In the genomic region with DNA sequence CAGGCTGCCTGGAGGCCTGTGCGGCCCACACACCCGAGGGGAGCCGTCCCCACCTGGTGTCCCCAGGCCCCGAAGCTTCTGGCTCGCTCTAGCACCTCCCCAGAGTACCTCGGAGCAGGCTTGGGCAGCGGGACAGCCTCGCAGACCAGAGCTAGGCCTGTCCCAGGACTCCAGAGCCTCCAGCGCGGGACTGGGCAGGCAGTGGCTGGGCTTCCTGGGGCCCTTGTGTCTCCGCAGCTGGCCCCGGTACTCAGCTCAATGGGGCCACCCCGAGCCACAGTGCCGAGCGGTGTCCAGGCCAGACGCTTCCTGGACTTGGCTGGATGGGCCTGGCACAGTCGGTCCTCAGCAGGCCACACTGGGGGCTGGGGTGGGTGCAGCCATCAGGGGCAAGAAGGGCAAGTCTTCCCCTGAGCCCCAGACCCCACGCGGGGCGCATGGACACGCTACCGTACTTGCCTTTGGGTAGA, we compare ENCODE assay signal across 22 cellular contexts. TPM values are rescaled to one million over a fixed set of nuclear protein-coding genes. Genes with fewer than 3 reads are reported as not detected.
DNase-seq lines count a peak whose midpoint lies in the region; ATAC-seq, FAIRE-seq and TF ChIP-seq lines count a peak whose summit lies in the region.
"Had no signal": no experiment of that assay in that cellular context is flagged by ENCODE, and none has a peak within 500 bp of the region (broad histone marks: within the 10 kb centered on the region; RNA-seq: fewer than 3 reads in every experiment).

No MANE protein-coding gene starts in this region.

- H3K36me3 Mint-ChIP-seq in WTC11 (no peaks in the 10 kb centered on the region), T-cell (no peaks in the 10 kb centered on the region)
- H3K36me3 Mint-ChIP-seq: CD4-positive, CD25-positive, alpha-beta regulatory T cell had no signal

- no peak for TF ChIP-seq RAD21 in HepG2 (CRISPR knock-in tag; IDR thresholded peaks at IDR 0.05)

- no peaks in the 10 kb centered on the region for H3K36me3 ChIP-seq in HepG2 (replicated peaks in 1 of 2; ENCODE audit: control insufficient read depth in 1 of 2, insufficient read depth in 2 of 2, low read length in 2 of 2)
- no peaks in the 10 kb centered on the region for H3K36me3 ChIP-seq in right lobe of liver
- no peaks in the 10 kb centered on the region for H3K36me3 ChIP-seq in kidney (ENCODE audit: control insufficient read depth in 1 of 2, insufficient read depth in 2 of 2, low read length in 2 of 2)
- no peaks in the 10 kb centered on the region for H3K36me3 ChIP-seq in lower lobe of right lung
- H3K36me3 ChIP-seq: BLaER1, MG63 had no signal

- H3K9me3 ChIP-seq in HepG2 (ENCODE audit: low read length), result no peaks in the 10 kb centered on the region
- no peaks in the 10 kb centered on the region for H3K9me3 ChIP-seq in right lobe of liver
- no peaks in the 10 kb centered on the region for H3K9me3 ChIP-seq in kidney (ENCODE audit: control insufficient read depth in 1 of 2, low read length in 2 of 2)
- H3K9me3 ChIP-seq in lower lobe of right lung, result no peaks in the 10 kb centered on the region
- H3K9me3 ChIP-seq: BLaER1, MG63 had no signal

- intact Hi-C loops in HepG2 (cut with micrococcal nuclease; ENCODE audit: unreplicated experiment) (no loop called here), right lobe of liver (cut with DNase I) (no loop called here), kidney (cut with DNase I) (no loop called here), lower lobe of right lung (cut with DNase I) (no loop called here)

- peak overlapping the region; percentile 58; the same call in 1 of the 2 replicates for H3K4me2 ChIP-seq in HepG2 (ENCODE audit: low read depth, low read length)
- H3K4me2 ChIP-seq: PC-9 had no signal

- H3K27ac Mint-ChIP-seq in WTC11, result 0 out of 2 replicates have a peak overlapping the region, but pooled peaks have one; percentile 36
- H3K27ac Mint-ChIP-seq in T-cell, result no peak overlapping the region

- CTCF ChIA-PET in HepG2 (lab: Yijun Ruan, JAX; ENCODE audit: low intra/inter-chr PET ratio, low total read pairs) (no interaction called here), WTC11 (lab: Charles Lee) (interaction anchor here (0.5 to 2.1 kb wide), 3 partner anchors 11 to 28 kb away, joined by 3 to 8 read pairs (median 5); partner anchors contain the start of gene UBE2J2), T-cell (lab: Charles Lee) (no interaction called here)

- H3K27me3 Mint-ChIP-seq in WTC11 (ENCODE audit: low read depth), result no peaks in the 10 kb centered on the region
- peaks cover 0 to 2% of the 10 kb centered on the region in 2 donors for H3K27me3 Mint-ChIP-seq in T-cell
- H3K27me3 Mint-ChIP-seq: CD4-positive, CD25-positive, alpha-beta regulatory T cell had no signal

- 40% methylated on average over 3 of the region's 22 CpGs for WGBS in HepG2 (ENCODE audit: low lambda C conversion rate)
- WGBS in right lobe of liver (ENCODE audit: insufficient coverage, low coverage, low lambda C conversion rate, missing lambda C conversion rate), result 90% methylated on average over 2 of the region's 22 CpGs

- no peak for TF ChIP-seq EP300 in HepG2 (IDR thresholded peaks at IDR 0.05; ENCODE audit: low read depth in 2 of 2, low read length in 2 of 2)
- TF ChIP-seq EP300 in HepG2 (CRISPR knock-in tag; IDR thresholded peaks at IDR 0.05; ENCODE audit: borderline replicate concordance), result no peak

- no peak overlapping the region for H2AFZ ChIP-seq in HepG2 (ENCODE audit: low read length)
- H2AFZ ChIP-seq: PC-9 had no signal

- H3K9ac ChIP-seq in HepG2 (ENCODE audit: insufficient read depth, low read depth, low read length) (no peak overlapping the region), kidney (ENCODE audit: low read length in 2 of 2) (no peak overlapping the region)
- H3K9ac ChIP-seq: BLaER1 had no signal

- ATAC-seq in HepG2 (peak; percentile 2), right lobe of liver (no peak), WTC11 (peak; percentile 15; the same call in 1 of the 2 replicates), T-cell (replicated peaks in 1 of 4) (no peak), lower lobe of right lung (no peak), GM21423 (IDR thresholded peaks at IDR 0.05; ENCODE audit: unreplicated experiment) (no peak), GM18519 (IDR thresholded peaks at IDR 0.05; ENCODE audit: low FRiP score, unreplicated experiment) (no peak)

- no peaks in the 10 kb centered on the region for H4K20me1 ChIP-seq in HepG2 (ENCODE audit: insufficient read depth, low read length)
- H4K20me1 ChIP-seq: BLaER1 had no signal

- H3K4me1 Mint-ChIP-seq in WTC11 (no peaks in the 10 kb centered on the region), T-cell (peaks cover 0 to 2% (median 0%) of the 10 kb centered on the region in 3 donors)
- H3K4me1 Mint-ChIP-seq: CD4-positive, CD25-positive, alpha-beta regulatory T cell had no signal

- H3K4me3 Mint-ChIP-seq in WTC11 (no peak overlapping the region), T-cell (no peak overlapping the region)

- DNase-seq in HepG2 (ENCODE audit: low spot score), result no peak
- DNase-seq in right lobe of liver, result no peak
- DNase-seq in WTC11 (ENCODE audit: low spot score), result peak; percentile 18
- DNase-seq in kidney, result peak; percentile 74
- no peak for DNase-seq in T-cell
- DNase-seq in lower lobe of right lung, result no peak
- DNase-seq: 8988T; CD4-positive, CD25-positive, alpha-beta regulatory T cell; GOT3; KG1; MG63; NCI-H2029; NCI-H2227 treated with DMSO at 0.1 percent for 48 hours; NCI-H526 treated with DMSO at 0.1 percent for 48 hours; PC-9; RPMI8226; SIG-M5 had no signal

- H3K27ac ChIP-seq in HepG2 (ENCODE audit: extremely low read length, insufficient read depth, low read length) (no peak overlapping the region), right lobe of liver (no peak overlapping the region), kidney (ENCODE audit: low read depth in 2 of 2, low read length in 2 of 2) (no peak overlapping the region), lower lobe of right lung (no peak overlapping the region)
- H3K27ac ChIP-seq: BLaER1, PC-9, SK-N-MC had no signal

- H3K27me3 ChIP-seq in HepG2 (ENCODE audit: control insufficient read depth in 1 of 2, insufficient read depth in 2 of 2, low read length in 2 of 2) (peaks cover 0 to 2% of the 10 kb centered on the region in 2 experiments; a peak in 1 of 5 replicates), right lobe of liver (no peaks in the 10 kb centered on the region), lower lobe of right lung (ENCODE audit: low read depth) (peaks cover 29% of the 10 kb centered on the region)
- H3K27me3 ChIP-seq: BLaER1, MG63 had no signal

- BruUV-seq in HepG2 (replicated peaks; lab: Mats Ljungman, UMichigan), result no TSS peak

- in situ Hi-C loops in HepG2 (cut with HindIII; ENCODE audit: extremely low pct_ligation_motif_present, low pct_unique_long_range_greater_than_20kb), result no loop called here

- no peak for TF ChIP-seq CTCF in HepG2 (CRISPR knock-in tag; IDR thresholded peaks at IDR 0.05)
- no peak for TF ChIP-seq CTCF in right lobe of liver (IDR thresholded peaks at IDR 0.05)
- TF ChIP-seq CTCF in WTC11 (IDR thresholded peaks at IDR 0.05), result no peak
- TF ChIP-seq CTCF in kidney (IDR thresholded peaks at IDR 0.05; ENCODE audit: borderline replicate concordance, extremely low read depth, insufficient read depth), result no peak
- no peak for TF ChIP-seq CTCF in lower lobe of right lung (IDR thresholded peaks at IDR 0.05)

- H3K9me3 Mint-ChIP-seq in WTC11 (no peaks in the 10 kb centered on the region), T-cell (no peaks in the 10 kb centered on the region)

- FAIRE-seq in HepG2 (lab: Jason Lieb, UNC) (no peak), kidney (lab: Jason Lieb, UNC) (no peak)

- H3K4me3 ChIP-seq in HepG2 (replicated peaks in 1 of 3; ENCODE audit: insufficient read depth in 1 of 3, low read depth in 2 of 3, low read length in 3 of 3), result no peak overlapping the region; a peak in 1 of 6 replicates
- H3K4me3 ChIP-seq in right lobe of liver, result no peak overlapping the region
- H3K4me3 ChIP-seq in kidney (ENCODE audit: low read length in 2 of 2), result no peak overlapping the region
- no peak overlapping the region for H3K4me3 ChIP-seq in lower lobe of right lung
- H3K4me3 ChIP-seq: BLaER1, MG63, PC-9, SK-N-MC had no signal

- POLR2A ChIA-PET in HepG2 (lab: Yijun Ruan, JAX) (no interaction called here), WTC11 (lab: Charles Lee) (no interaction called here), T-cell (lab: Charles Lee) (no interaction called here)

- H3K4me1 ChIP-seq in HepG2 (ENCODE audit: insufficient read depth, low read length), result peaks cover 54% of the 10 kb centered on the region
- peaks cover 0 to 15% (median 6%) of the 10 kb centered on the region in 4 donors for H3K4me1 ChIP-seq in right lobe of liver
- H3K4me1 ChIP-seq in kidney (ENCODE audit: control insufficient read depth in 1 of 2, insufficient read depth in 1 of 2, low read depth in 1 of 2, low read length in 2 of 2), result peaks cover 6 to 13% of the 10 kb centered on the region in 2 donors
- peaks cover 5% of the 10 kb centered on the region for H3K4me1 ChIP-seq in lower lobe of right lung

- no peak for TF ChIP-seq POLR2A in HepG2 (IDR thresholded peaks at IDR 0.05; ENCODE audit: insufficient read depth in 1 of 2, low read depth in 2 of 2, low read length in 2 of 2)
- TF ChIP-seq POLR2A in right lobe of liver (IDR thresholded peaks at IDR 0.05), result no peak

- H3K79me2 ChIP-seq in HepG2 (ENCODE audit: insufficient read depth, low read length), result no peaks in the 10 kb centered on the region

RNA-seq across cellular contexts. Expression of gene SCNN1D, which starts 4.9 kb away (rescaled TPM):
- total RNA-seq in HepG2 (2016; rRNA removed; fragmentation: Illumina TruSeq; extraction: Trizol) (0.93 and 2.6 TPM in 2 replicates), right lobe of liver (1 to 10 TPM; 1.7 to 6.2 (median 3.4) TPM), WTC11 (2021) (4.7 to 8.5 TPM (median 6.4 TPM) in 3 replicates), kidney (4.6 TPM), T-cell (10 to 100 TPM in 4 of 5 donors, 1 to 10 TPM in 1; 9.5 to 15.3 (median 11.1) TPM), lower lobe of right lung (4.3 TPM)
- total RNA-seq in HepG2 (2016; cell fraction: cytosol; rRNA removed; fragmentation: Illumina TruSeq; extraction: Trizol; ENCODE audit: low read depth), result 1.3 and 1.5 TPM in 2 replicates
- total RNA-seq in HepG2 (2016; cell fraction: insoluble cytoplasmic fraction; rRNA removed; fragmentation: Illumina TruSeq; extraction: Trizol), result 0.73 and 3.1 TPM in 2 replicates
- 1.5 and 1.9 TPM in 2 replicates for total RNA-seq in HepG2 (2016; cell fraction: membrane; rRNA removed; fragmentation: Illumina TruSeq; extraction: Trizol)
- 3.1 and 3.8 TPM in 2 replicates for total RNA-seq in HepG2 (2016; cell fraction: nucleus; rRNA removed; fragmentation: Illumina TruSeq; extraction: Trizol)
- polyA plus RNA-seq in HepG2 (2011; rRNA removed) (2.3 and 4.7 TPM in 2 replicates), kidney (ENCODE audit: insufficient read depth, low read depth, low replicate concordance) (4.6 TPM)
- polyA plus RNA-seq in HepG2 (2011; cell fraction: cytosol; rRNA removed), result 0.92 and 1.7 TPM in 2 replicates
- 68.0 and 74.7 TPM in 2 replicates for polyA plus RNA-seq in HepG2 (2011; cell fraction: nucleus; rRNA removed)
- polyA plus RNA-seq in HepG2 (2012), result 1.8 and 2.2 TPM in 2 replicates
- polyA plus RNA-seq in HepG2 (2016; cell fraction: cytosol; fragmentation: Illumina TruSeq; extraction: Trizol; ENCODE audit: low read depth), result 1.1 and 1.2 TPM in 2 replicates
- 0.84 and 1.3 TPM in 2 replicates for polyA plus RNA-seq in HepG2 (2016; cell fraction: insoluble cytoplasmic fraction; fragmentation: Illumina TruSeq; extraction: Trizol; ENCODE audit: low read depth)
- polyA plus RNA-seq in HepG2 (2016; cell fraction: membrane; fragmentation: Illumina TruSeq; extraction: Trizol; ENCODE audit: low read depth), result 0.98 and 1.3 TPM in 2 replicates
- 12.7 and 13.3 TPM in 2 replicates for polyA plus RNA-seq in HepG2 (2016; cell fraction: nucleus; fragmentation: Illumina TruSeq; extraction: Trizol; ENCODE audit: insufficient read depth, low read depth)
- polyA minus RNA-seq in HepG2 (2011; rRNA and poly(A)+ RNA removed; ENCODE audit: low replicate concordance), result 0.30 and 1.8 TPM in 2 replicates
- 0.59 and 1.4 TPM in 2 replicates for polyA minus RNA-seq in HepG2 (2011; cell fraction: cytosol; rRNA and poly(A)+ RNA removed)
- polyA minus RNA-seq in HepG2 (2011; cell fraction: nucleus; rRNA and poly(A)+ RNA removed), result 1.9 and 2.9 TPM in 2 replicates
- polyA plus RNA-seq: CD4-positive, CD25-positive, alpha-beta regulatory T cell had no signal

RNA-seq across cellular contexts. Expression of gene UBE2J2, which starts 11.5 kb away (rescaled TPM):
- 22.1 and 29.4 TPM in 2 replicates for total RNA-seq in HepG2 (2016; rRNA removed; fragmentation: Illumina TruSeq; extraction: Trizol)
- total RNA-seq in HepG2 (2016; cell fraction: cytosol; rRNA removed; fragmentation: Illumina TruSeq; extraction: Trizol; ENCODE audit: low read depth), result 19.3 and 24.9 TPM in 2 replicates
- total RNA-seq in HepG2 (2016; cell fraction: insoluble cytoplasmic fraction; rRNA removed; fragmentation: Illumina TruSeq; extraction: Trizol), result 21.8 and 31.9 TPM in 2 replicates
- 32.2 and 38.5 TPM in 2 replicates for total RNA-seq in HepG2 (2016; cell fraction: membrane; rRNA removed; fragmentation: Illumina TruSeq; extraction: Trizol)
- total RNA-seq in HepG2 (2016; cell fraction: nucleus; rRNA removed; fragmentation: Illumina TruSeq; extraction: Trizol), result 23.9 and 27.0 TPM in 2 replicates
- polyA plus RNA-seq in HepG2 (2011; rRNA removed), result 25.4 and 28.8 TPM in 2 replicates
- polyA plus RNA-seq in HepG2 (2011; cell fraction: cytosol; rRNA removed), result 25.8 and 32.1 TPM in 2 replicates
- 48.5 and 56.3 TPM in 2 replicates for polyA plus RNA-seq in HepG2 (2011; cell fraction: nucleus; rRNA removed)
- 31.0 and 32.3 TPM in 2 replicates for polyA plus RNA-seq in HepG2 (2012)
- polyA plus RNA-seq in HepG2 (2016; cell fraction: cytosol; fragmentation: Illumina TruSeq; extraction: Trizol; ENCODE audit: low read depth), result 26.4 and 36.1 TPM in 2 replicates
- polyA plus RNA-seq in HepG2 (2016; cell fraction: insoluble cytoplasmic fraction; fragmentation: Illumina TruSeq; extraction: Trizol; ENCODE audit: low read depth), result 38.0 and 48.6 TPM in 2 replicates
- polyA plus RNA-seq in HepG2 (2016; cell fraction: membrane; fragmentation: Illumina TruSeq; extraction: Trizol; ENCODE audit: low read depth), result 40.9 and 46.8 TPM in 2 replicates
- 70.6 and 77.2 TPM in 2 replicates for polyA plus RNA-seq in HepG2 (2016; cell fraction: nucleus; fragmentation: Illumina TruSeq; extraction: Trizol; ENCODE audit: insufficient read depth, low read depth)
- polyA minus RNA-seq in HepG2 (2011; rRNA and poly(A)+ RNA removed; ENCODE audit: low replicate concordance), result 19.8 and 25.0 TPM in 2 replicates
- 15.5 and 16.0 TPM in 2 replicates for polyA minus RNA-seq in HepG2 (2011; cell fraction: cytosol; rRNA and poly(A)+ RNA removed)
- 18.6 and 26.4 TPM in 2 replicates for polyA minus RNA-seq in HepG2 (2011; cell fraction: nucleus; rRNA and poly(A)+ RNA removed)
- 10 to 100 TPM; 25.5 to 30.6 (median 26.9) TPM for total RNA-seq in right lobe of liver
- 62.6 to 72.2 TPM (median 65.6 TPM) in 3 replicates for total RNA-seq in WTC11 (2021)
- total RNA-seq in kidney, result 56.6 TPM
- polyA plus RNA-seq in kidney (ENCODE audit: insufficient read depth, low read depth, low replicate concordance), result 57.4 TPM
- 10 to 100 TPM; 60.8 to 89.8 (median 83.6) TPM for total RNA-seq in T-cell
- total RNA-seq in lower lobe of right lung, result 49.9 TPM

RNA-seq across cellular contexts. Expression of gene ACAP3, which starts 22.6 kb away (rescaled TPM):
- total RNA-seq in HepG2 (2016; rRNA removed; fragmentation: Illumina TruSeq; extraction: Trizol) (16.4 and 29.4 TPM in 2 replicates), right lobe of liver (10 to 100 TPM; 20.1 to 28.0 (median 22.0) TPM), WTC11 (2021) (25.1 to 42.2 TPM (median 30.7 TPM) in 3 replicates), kidney (39.5 TPM), T-cell (100 to 1,000 TPM in 2 of 5 donors, 10 to 100 TPM in 3; 63.0 to 107 (median 99.8) TPM), lower lobe of right lung (50.6 TPM)
- 10.4 and 10.9 TPM in 2 replicates for total RNA-seq in HepG2 (2016; cell fraction: cytosol; rRNA removed; fragmentation: Illumina TruSeq; extraction: Trizol; ENCODE audit: low read depth)
- 13.5 and 33.2 TPM in 2 replicates for total RNA-seq in HepG2 (2016; cell fraction: insoluble cytoplasmic fraction; rRNA removed; fragmentation: Illumina TruSeq; extraction: Trizol)
- 10.5 and 11.3 TPM in 2 replicates for total RNA-seq in HepG2 (2016; cell fraction: membrane; rRNA removed; fragmentation: Illumina TruSeq; extraction: Trizol)
- total RNA-seq in HepG2 (2016; cell fraction: nucleus; rRNA removed; fragmentation: Illumina TruSeq; extraction: Trizol), result 35.1 and 37.0 TPM in 2 replicates
- polyA plus RNA-seq in HepG2 (2011; rRNA removed) (50.8 and 56.3 TPM in 2 replicates), kidney (ENCODE audit: insufficient read depth, low read depth, low replicate concordance) (15.9 TPM)
- polyA plus RNA-seq in HepG2 (2011; cell fraction: cytosol; rRNA removed), result 13.0 and 18.3 TPM in 2 replicates
- 917 and 1,082 TPM in 2 replicates for polyA plus RNA-seq in HepG2 (2011; cell fraction: nucleus; rRNA removed)
- 32.6 and 50.5 TPM in 2 replicates for polyA plus RNA-seq in HepG2 (2012)
- 2.3 and 2.4 TPM in 2 replicates for polyA plus RNA-seq in HepG2 (2016; cell fraction: cytosol; fragmentation: Illumina TruSeq; extraction: Trizol; ENCODE audit: low read depth)
- 11.7 and 14.4 TPM in 2 replicates for polyA plus RNA-seq in HepG2 (2016; cell fraction: insoluble cytoplasmic fraction; fragmentation: Illumina TruSeq; extraction: Trizol; ENCODE audit: low read depth)
- polyA plus RNA-seq in HepG2 (2016; cell fraction: membrane; fragmentation: Illumina TruSeq; extraction: Trizol; ENCODE audit: low read depth), result 6.7 and 8.0 TPM in 2 replicates
- polyA plus RNA-seq in HepG2 (2016; cell fraction: nucleus; fragmentation: Illumina TruSeq; extraction: Trizol; ENCODE audit: insufficient read depth, low read depth), result 144 and 162 TPM in 2 replicates
- polyA minus RNA-seq in HepG2 (2011; rRNA and poly(A)+ RNA removed; ENCODE audit: low replicate concordance), result 19.2 and 70.6 TPM in 2 replicates
- polyA minus RNA-seq in HepG2 (2011; cell fraction: cytosol; rRNA and poly(A)+ RNA removed), result 16.2 and 18.0 TPM in 2 replicates
- polyA minus RNA-seq in HepG2 (2011; cell fraction: nucleus; rRNA and poly(A)+ RNA removed), result 47.0 and 52.1 TPM in 2 replicates

RNA-seq across cellular contexts. Expression of gene PUSL1, which starts 23.3 kb away (rescaled TPM):
- 21.7 and 22.2 TPM in 2 replicates for total RNA-seq in HepG2 (2016; rRNA removed; fragmentation: Illumina TruSeq; extraction: Trizol)
- 24.8 and 28.1 TPM in 2 replicates for total RNA-seq in HepG2 (2016; cell fraction: cytosol; rRNA removed; fragmentation: Illumina TruSeq; extraction: Trizol; ENCODE audit: low read depth)
- 20.1 and 22.6 TPM in 2 replicates for total RNA-seq in HepG2 (2016; cell fraction: insoluble cytoplasmic fraction; rRNA removed; fragmentation: Illumina TruSeq; extraction: Trizol)
- 31.7 and 36.4 TPM in 2 replicates for total RNA-seq in HepG2 (2016; cell fraction: membrane; rRNA removed; fragmentation: Illumina TruSeq; extraction: Trizol)
- 11.4 and 12.3 TPM in 2 replicates for total RNA-seq in HepG2 (2016; cell fraction: nucleus; rRNA removed; fragmentation: Illumina TruSeq; extraction: Trizol)
- 8.3 and 9.8 TPM in 2 replicates for polyA plus RNA-seq in HepG2 (2011; rRNA removed)
- polyA plus RNA-seq in HepG2 (2011; cell fraction: cytosol; rRNA removed), result 7.8 and 16.6 TPM in 2 replicates
- polyA plus RNA-seq in HepG2 (2011; cell fraction: nucleus; rRNA removed), result 25.8 and 26.1 TPM in 2 replicates
- polyA plus RNA-seq in HepG2 (2012), result 3.8 and 6.3 TPM in 2 replicates
- 31.1 and 33.4 TPM in 2 replicates for polyA plus RNA-seq in HepG2 (2016; cell fraction: cytosol; fragmentation: Illumina TruSeq; extraction: Trizol; ENCODE audit: low read depth)
- 23.1 and 24.5 TPM in 2 replicates for polyA plus RNA-seq in HepG2 (2016; cell fraction: insoluble cytoplasmic fraction; fragmentation: Illumina TruSeq; extraction: Trizol; ENCODE audit: low read depth)
- 29.1 and 32.2 TPM in 2 replicates for polyA plus RNA-seq in HepG2 (2016; cell fraction: membrane; fragmentation: Illumina TruSeq; extraction: Trizol; ENCODE audit: low read depth)
- polyA plus RNA-seq in HepG2 (2016; cell fraction: nucleus; fragmentation: Illumina TruSeq; extraction: Trizol; ENCODE audit: insufficient read depth, low read depth), result 20.2 and 22.1 TPM in 2 replicates
- polyA minus RNA-seq in HepG2 (2011; rRNA and poly(A)+ RNA removed; ENCODE audit: low replicate concordance), result 13.5 and 21.4 TPM in 2 replicates
- polyA minus RNA-seq in HepG2 (2011; cell fraction: cytosol; rRNA and poly(A)+ RNA removed), result 5.6 and 5.9 TPM in 2 replicates
- polyA minus RNA-seq in HepG2 (2011; cell fraction: nucleus; rRNA and poly(A)+ RNA removed), result 6.5 and 9.0 TPM in 2 replicates
- total RNA-seq in right lobe of liver, result 10 to 100 TPM in 2 of 6 experiments, 1 to 10 TPM in 4; 5.6 to 21.6 (median 8.4) TPM
- total RNA-seq in WTC11 (2021), result 42.5 to 51.5 TPM (median 43.6 TPM) in 3 replicates
- total RNA-seq in kidney, result 12.6 TPM
- polyA plus RNA-seq in kidney (ENCODE audit: insufficient read depth, low read depth, low replicate concordance), result 13.9 TPM
- 10 to 100 TPM; 16.7 to 26.4 (median 22.6) TPM for total RNA-seq in T-cell
- 16.2 TPM for total RNA-seq in lower lobe of right lung

RNA-seq across cellular contexts. Expression of gene C1QTNF12, which starts 38.6 kb away (rescaled TPM):
- total RNA-seq in HepG2 (2016; rRNA removed; fragmentation: Illumina TruSeq; extraction: Trizol) (0.29 and 0.64 TPM in 2 replicates), right lobe of liver (1 to 10 TPM in 4 of 6 experiments, under 1 TPM in 1, not detected in 1; 0.40 to 4.0 (median 1.1) TPM), WTC11 (2021) (8.5 to 10.3 TPM (median 8.5 TPM) in 3 replicates), kidney (3.1 TPM), T-cell (1 to 10 TPM; 2.8 to 4.2 (median 4.0) TPM), lower lobe of right lung (1.2 TPM)
- 0.88 and 0.91 TPM in 2 replicates for total RNA-seq in HepG2 (2016; cell fraction: cytosol; rRNA removed; fragmentation: Illumina TruSeq; extraction: Trizol; ENCODE audit: low read depth)
- 1.0 TPM in 1 of 2 replicates, not detected in the other for total RNA-seq in HepG2 (2016; cell fraction: insoluble cytoplasmic fraction; rRNA removed; fragmentation: Illumina TruSeq; extraction: Trizol)
- 0.28 and 0.80 TPM in 2 replicates for total RNA-seq in HepG2 (2016; cell fraction: membrane; rRNA removed; fragmentation: Illumina TruSeq; extraction: Trizol)
- 0.87 TPM in 1 of 2 replicates, not detected in the other for total RNA-seq in HepG2 (2016; cell fraction: nucleus; rRNA removed; fragmentation: Illumina TruSeq; extraction: Trizol)
- polyA plus RNA-seq in HepG2 (2011; rRNA removed) (0.18 and 0.29 TPM in 2 replicates), kidney (ENCODE audit: insufficient read depth, low read depth, low replicate concordance) (9.9 TPM)
- polyA plus RNA-seq in HepG2 (2011; cell fraction: cytosol; rRNA removed), result 0.11 and 0.21 TPM in 2 replicates
- 4.1 and 5.2 TPM in 2 replicates for polyA plus RNA-seq in HepG2 (2011; cell fraction: nucleus; rRNA removed)
- 1.6 and 2.0 TPM in 2 replicates for polyA plus RNA-seq in HepG2 (2012)
- polyA plus RNA-seq in HepG2 (2016; cell fraction: cytosol; fragmentation: Illumina TruSeq; extraction: Trizol; ENCODE audit: low read depth), result 0.28 and 0.32 TPM in 2 replicates
- polyA plus RNA-seq in HepG2 (2016; cell fraction: insoluble cytoplasmic fraction; fragmentation: Illumina TruSeq; extraction: Trizol; ENCODE audit: low read depth), result not detected in 2 replicates
- polyA plus RNA-seq in HepG2 (2016; cell fraction: membrane; fragmentation: Illumina TruSeq; extraction: Trizol; ENCODE audit: low read depth), result not detected in 2 replicates
- polyA plus RNA-seq in HepG2 (2016; cell fraction: nucleus; fragmentation: Illumina TruSeq; extraction: Trizol; ENCODE audit: insufficient read depth, low read depth), result 2.7 and 4.3 TPM in 2 replicates
- polyA minus RNA-seq in HepG2 (2011; rRNA and poly(A)+ RNA removed; ENCODE audit: low replicate concordance), result 0.36 and 0.40 TPM in 2 replicates
- not detected in 2 replicates for polyA minus RNA-seq in HepG2 (2011; cell fraction: cytosol; rRNA and poly(A)+ RNA removed)
- not detected in 2 replicates for polyA minus RNA-seq in HepG2 (2011; cell fraction: nucleus; rRNA and poly(A)+ RNA removed)
- total RNA-seq: NCI-H460 had no signal

Comparison
In these comparisons a context has a peak if more than half of its experiments do, and no peak if none do; other contexts are left out.
1. ATAC-seq: peak in HepG2 (single experiment) and WTC11 (single experiment); none in right lobe of liver (0 of 4), T-cell (0 of 4), lower lobe of right lung (0 of 2), GM21423 (single experiment) and GM18519 (single experiment).
2. DNase-seq: peak in WTC11 (single experiment) and kidney (single experiment); none in HepG2 (single experiment), right lobe of liver (0 of 3), T-cell (0 of 34) and lower lobe of right lung (single experiment).